Comparison of ENCODE assay signal across 1 cellular context in the genomic region with DNA sequence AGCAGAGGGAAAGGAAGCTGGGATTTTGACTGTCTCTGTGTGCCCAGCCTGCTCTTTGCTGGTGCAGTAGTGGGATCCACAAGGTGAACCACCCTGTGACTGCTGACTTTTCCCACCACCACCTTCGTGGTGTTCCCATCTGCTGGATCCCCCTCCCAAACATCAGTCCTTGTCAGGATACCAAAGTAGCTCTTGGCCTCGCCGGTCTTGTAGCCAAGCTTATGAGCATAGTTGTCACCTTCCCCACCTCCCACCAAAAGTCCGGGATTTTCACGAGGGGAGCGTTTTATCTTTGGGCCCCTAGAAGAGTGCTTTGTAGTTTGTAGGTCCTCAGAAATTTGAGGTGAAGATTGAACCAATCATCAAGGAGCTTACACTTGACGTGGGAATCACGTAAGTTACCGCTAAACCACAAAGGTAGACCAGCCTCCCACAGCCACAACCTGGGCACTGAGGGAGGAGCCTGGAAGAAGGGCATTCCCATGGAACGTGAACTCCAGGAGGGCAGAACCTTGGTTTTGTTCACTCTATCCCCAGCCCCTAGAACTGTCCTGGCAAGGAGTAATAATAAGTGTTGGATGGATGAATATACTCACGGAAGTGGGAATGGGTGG.
TF ChIP-seq lines count a peak whose summit lies in the region.

No MANE protein-coding gene starts in this region.

TF ChIP-seq in IMR-90, 13 proteins besides CTCF, POLR2A, EP300 and RAD21:
- TF ChIP-seq BHLHE40 (IDR thresholded peaks at IDR 0.05; ENCODE audit: low read depth, low read length): no peak
- no peak for TF ChIP-seq RFX5 (IDR thresholded peaks at IDR 0.05; ENCODE audit: low read depth, low read length)
- TF ChIP-seq MAFK (IDR thresholded peaks at IDR 0.05; ENCODE audit: low read depth, low read length): no peak
- TF ChIP-seq SMC3 (IDR thresholded peaks at IDR 0.05; ENCODE audit: low read depth, low read length): no peak
- TF ChIP-seq MAZ (IDR thresholded peaks at IDR 0.05; ENCODE audit: borderline replicate concordance, low read depth, low read length): no peak
- no peak for TF ChIP-seq CHD1 (IDR thresholded peaks at IDR 0.05; ENCODE audit: low read depth, low read length)
- TF ChIP-seq RCOR1 (IDR thresholded peaks at IDR 0.05; ENCODE audit: insufficient replicate concordance, low read length): no peak
- TF ChIP-seq MXI1 (IDR thresholded peaks at IDR 0.05; ENCODE audit: borderline replicate concordance, low read depth, low read length): no peak
- no peak for TF ChIP-seq CEBPB (IDR thresholded peaks at IDR 0.05; ENCODE audit: low read depth, low read length)
- TF ChIP-seq NFE2L2 (IDR thresholded peaks at IDR 0.05; ENCODE audit: low read depth, low read length): no peak
- TF ChIP-seq, protein P1, sequence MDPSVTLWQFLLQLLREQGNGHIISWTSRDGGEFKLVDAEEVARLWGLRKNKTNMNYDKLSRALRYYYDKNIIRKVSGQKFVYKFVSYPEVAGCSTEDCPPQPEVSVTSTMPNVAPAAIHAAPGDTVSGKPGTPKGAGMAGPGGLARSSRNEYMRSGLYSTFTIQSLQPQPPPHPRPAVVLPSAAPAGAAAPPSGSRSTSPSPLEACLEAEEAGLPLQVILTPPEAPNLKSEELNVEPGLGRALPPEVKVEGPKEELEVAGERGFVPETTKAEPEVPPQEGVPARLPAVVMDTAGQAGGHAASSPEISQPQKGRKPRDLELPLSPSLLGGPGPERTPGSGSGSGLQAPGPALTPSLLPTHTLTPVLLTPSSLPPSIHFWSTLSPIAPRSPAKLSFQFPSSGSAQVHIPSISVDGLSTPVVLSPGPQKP (IDR thresholded peaks at IDR 0.05; ENCODE audit: borderline replicate concordance, low read depth, low read length): no peak
- TF ChIP-seq, protein P2, sequence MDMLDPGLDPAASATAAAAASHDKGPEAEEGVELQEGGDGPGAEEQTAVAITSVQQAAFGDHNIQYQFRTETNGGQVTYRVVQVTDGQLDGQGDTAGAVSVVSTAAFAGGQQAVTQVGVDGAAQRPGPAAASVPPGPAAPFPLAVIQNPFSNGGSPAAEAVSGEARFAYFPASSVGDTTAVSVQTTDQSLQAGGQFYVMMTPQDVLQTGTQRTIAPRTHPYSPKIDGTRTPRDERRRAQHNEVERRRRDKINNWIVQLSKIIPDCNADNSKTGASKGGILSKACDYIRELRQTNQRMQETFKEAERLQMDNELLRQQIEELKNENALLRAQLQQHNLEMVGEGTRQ (IDR thresholded peaks at IDR 0.05; ENCODE audit: low read depth, low read length): no peak
- TF ChIP-seq FOS (IDR thresholded peaks at IDR 0.05; ENCODE audit: low read depth, low read length): no peak
